In the genomic region with DNA sequence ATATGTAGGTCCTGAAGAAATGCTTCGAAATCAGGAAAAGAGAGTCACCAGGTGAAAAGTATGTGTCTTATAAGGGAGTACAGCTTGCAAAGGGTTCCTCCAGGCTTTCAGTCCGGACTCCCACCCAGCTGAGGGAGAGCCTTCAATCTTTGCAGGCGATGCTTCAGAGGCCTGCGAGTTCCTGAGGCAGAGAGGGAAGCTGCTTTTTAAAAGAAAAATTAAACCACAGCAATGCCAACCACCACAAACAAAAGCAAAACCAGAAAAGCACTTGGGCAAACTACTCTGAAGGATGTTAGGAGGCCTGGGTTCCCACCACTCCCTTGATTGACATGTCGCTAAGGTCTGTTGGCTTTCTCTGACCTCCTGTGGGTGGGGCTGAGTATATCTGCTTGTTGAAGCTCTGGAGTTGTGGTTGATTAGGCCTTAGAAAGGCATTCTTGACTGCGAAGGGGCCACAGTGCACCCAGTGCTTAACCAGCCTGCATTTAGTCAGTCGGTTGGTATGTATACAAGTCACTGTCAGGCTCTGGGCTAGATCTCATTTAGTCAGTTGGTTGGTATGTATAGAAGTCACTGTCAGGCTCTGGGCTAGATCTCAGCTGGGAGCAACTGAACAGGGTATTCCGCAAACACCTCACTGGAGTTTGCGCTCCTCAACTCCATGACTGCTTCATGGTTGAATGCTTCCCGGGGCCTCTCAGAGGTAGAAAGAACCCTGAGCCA, we compare ENCODE assay signal across 8 cellular contexts. TPM values are rescaled to one million over a fixed set of nuclear protein-coding genes. Genes with fewer than 3 reads are reported as not detected.
DNase-seq lines count a peak whose midpoint lies in the region; ATAC-seq and TF ChIP-seq lines count a peak whose summit lies in the region.

No MANE protein-coding gene starts in this region.

- H3K27ac ChIP-seq in fibroblast of lung (ENCODE audit: insufficient read depth, low read length), result peak overlapping the region; percentile 78
- peak overlapping the region; percentile 67 for H3K27ac ChIP-seq in rectal smooth muscle tissue (ENCODE audit: low read depth, low read length)

- H3K9ac ChIP-seq in fibroblast of lung (ENCODE audit: insufficient read depth, low read length), result peak overlapping the region; percentile 59
- H3K9ac ChIP-seq in rectal smooth muscle tissue (ENCODE audit: low read length), result no peak overlapping the region

- no peaks in the 10 kb centered on the region for H4K20me1 ChIP-seq in fibroblast of lung (ENCODE audit: control insufficient read depth, extremely low read depth, insufficient read depth, low read length)

- no peaks in the 10 kb centered on the region for H3K27me3 ChIP-seq in fibroblast of lung (ENCODE audit: control insufficient read depth, insufficient read depth, low read length)
- H3K27me3 ChIP-seq in rectal smooth muscle tissue (ENCODE audit: control insufficient read depth, insufficient read depth, low read length), result no peaks in the 10 kb centered on the region

- peaks cover 1% of the 10 kb centered on the region for H3K36me3 ChIP-seq in fibroblast of lung (ENCODE audit: control insufficient read depth, insufficient read depth, low read length)
- H3K36me3 ChIP-seq in rectal smooth muscle tissue (ENCODE audit: control insufficient read depth, insufficient read depth, low read length), result peaks cover 9% of the 10 kb centered on the region

- peaks cover 23% of the 10 kb centered on the region for H3K79me2 ChIP-seq in fibroblast of lung (ENCODE audit: control insufficient read depth, insufficient read depth, low read length)

- ATAC-seq in HG03571 (IDR thresholded peaks at IDR 0.05; ENCODE audit: unreplicated experiment), result no peak
- ATAC-seq in HG02973 (IDR thresholded peaks at IDR 0.05; ENCODE audit: unreplicated experiment), result no peak

- H3K4me1 ChIP-seq in fibroblast of lung (ENCODE audit: control insufficient read depth, extremely low read depth, insufficient read depth, low read length), result peaks cover 19% of the 10 kb centered on the region
- H3K4me1 ChIP-seq in rectal smooth muscle tissue (ENCODE audit: control insufficient read depth, insufficient read depth, low read length), result peaks cover 22% of the 10 kb centered on the region

- H3K4me3 ChIP-seq in fibroblast of lung (replicated peaks in 1 of 4; ENCODE audit: control extremely low read depth in 1 of 4, insufficient read depth in 1 of 4, low read depth in 3 of 4, low read length in 4 of 4), result peak overlapping the region; percentile 76 to 95 (median 86)
- peak overlapping the region; percentile 96 for H3K4me3 ChIP-seq in rectal smooth muscle tissue (ENCODE audit: low read length)

- in situ Hi-C loops in G401 (cut with HindIII; ENCODE audit: low sequenced_read_pairs) (no loop called here), KBM-7 (cut with MboI; ENCODE audit: low pct_unique_long_range_greater_than_20kb, low sequenced_read_pairs) (no loop called here)

- no peaks in the 10 kb centered on the region for H3K9me3 ChIP-seq in fibroblast of lung (ENCODE audit: control insufficient read depth, insufficient read depth, low read depth, low read length)

- TF ChIP-seq CTCF in fibroblast of lung (conservative IDR thresholded peaks at IDR 0.05 in 1 of 2, IDR thresholded peaks at IDR 0.05 in 1 of 2; ENCODE audit: low read depth in 1 of 2, low read length in 2 of 2), result no peak

- H3K4me2 ChIP-seq in fibroblast of lung (ENCODE audit: extremely low read depth, insufficient read depth, low read length), result peak overlapping the region; percentile 97

- DNase-seq in G401 (ENCODE audit: low spot score), result peak; percentile 44
- peak; percentile 58 for DNase-seq in KBM-7
- peak; percentile 27 for DNase-seq in activated CD4-positive, alpha-beta T cell treated with anti-CD3 and anti-CD28 coated beads, Interleukin-2, amount 50 U/mL, for 1 hour
- peak; percentile 94 to 100 for DNase-seq in fibroblast of lung (ENCODE audit: low read depth in 2 of 2)
- DNase-seq in globus pallidus (ENCODE audit: low spot score), result no peak

- H2AFZ ChIP-seq in fibroblast of lung (ENCODE audit: low read length), result no peak overlapping the region

RNA-seq across cellular contexts. Expression of gene NIPAL3, which starts 1.2 kb away (rescaled TPM):
- total RNA-seq in G401 (2014; rRNA removed; shearing (Covaris generic)), result 9.0 and 12.3 TPM in 2 replicates
- total RNA-seq in fibroblast of lung, result 25.9 and 85.2 TPM in 2 replicates
- polyA plus RNA-seq in fibroblast of lung, result 42.0 and 65.3 TPM in 2 replicates
- 27.8 and 42.7 TPM in 2 replicates for polyA plus RNA-seq in fibroblast of lung (2012)
- 89.4 and 143 TPM in 2 replicates for polyA minus RNA-seq in fibroblast of lung (ENCODE audit: low replicate concordance)

RNA-seq across cellular contexts. Expression of gene STPG1, which starts 3.2 kb away (rescaled TPM):
- 7.1 and 17.8 TPM in 2 replicates for total RNA-seq in G401 (2014; rRNA removed; shearing (Covaris generic))
- 3.3 and 7.9 TPM in 2 replicates for total RNA-seq in fibroblast of lung
- 8.5 and 8.9 TPM in 2 replicates for polyA plus RNA-seq in fibroblast of lung
- polyA plus RNA-seq in fibroblast of lung (2012), result 7.0 and 8.1 TPM in 2 replicates
- polyA minus RNA-seq in fibroblast of lung (ENCODE audit: low replicate concordance), result 4.6 and 7.0 TPM in 2 replicates
